In the genomic region with DNA sequence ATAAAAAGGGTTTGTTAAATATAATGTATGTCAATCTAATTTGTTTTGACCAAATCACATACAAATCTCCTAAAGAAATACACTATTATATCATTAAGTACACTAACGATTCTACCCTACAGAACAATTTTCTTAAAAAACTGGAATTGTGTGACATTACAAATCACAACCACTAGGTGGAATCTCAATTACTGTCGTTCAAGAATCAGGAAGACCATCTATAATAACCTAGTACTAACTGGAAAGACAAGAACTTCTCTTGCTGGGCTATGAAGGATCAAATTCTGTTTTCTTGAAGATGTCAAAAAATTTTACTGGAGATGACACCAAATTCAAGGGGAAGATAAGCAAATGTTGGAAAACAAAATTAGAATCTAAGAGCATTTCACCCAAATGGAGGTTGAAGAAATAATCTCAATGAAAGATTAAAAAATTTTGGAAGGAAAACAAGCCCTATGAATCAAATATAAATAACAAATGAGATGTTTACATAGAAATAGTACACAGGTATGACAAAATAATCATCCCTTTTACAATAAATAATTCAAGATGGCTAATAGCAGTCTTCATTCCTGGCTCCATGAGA, we compare ENCODE assay signal across 8 cellular contexts.
DNase-seq lines count a peak whose midpoint lies in the region; ATAC-seq and TF ChIP-seq lines count a peak whose summit lies in the region.

No MANE protein-coding gene starts in this region.

- H3K36me3 ChIP-seq in endodermal cell (ENCODE audit: control insufficient read depth, insufficient read depth, low read length) (no peaks in the 10 kb centered on the region), neuronal stem cell (replicated peaks in 1 of 2; ENCODE audit: control insufficient read depth in 2 of 2, insufficient read depth in 2 of 2, low read length in 2 of 2) (peaks cover 0 to 32% of the 10 kb centered on the region in 2 donors)

- H3K27ac Mint-ChIP-seq in endodermal cell (no peak overlapping the region), nephron progenitor cell (no peak overlapping the region)

- H3K14ac ChIP-seq in neuronal stem cell (ENCODE audit: low read length), result no peak overlapping the region

- H3K27me3 Mint-ChIP-seq in endodermal cell (ENCODE audit: insufficient read depth) (no peaks in the 10 kb centered on the region), nephron progenitor cell (ENCODE audit: low read depth, poor library complexity) (no peaks in the 10 kb centered on the region)

- H2BK12ac ChIP-seq in neuronal stem cell (ENCODE audit: low read length), result no peak overlapping the region

- no peak overlapping the region for H3K4me2 ChIP-seq in neuronal stem cell (ENCODE audit: insufficient read depth, low read length, poor library complexity, severe bottlenecking)

- H3K9me3 ChIP-seq in endodermal cell (ENCODE audit: control insufficient read depth, low read length) (no peaks in the 10 kb centered on the region), neuronal stem cell (replicated peaks in 1 of 2; ENCODE audit: control insufficient read depth in 2 of 2, insufficient read depth in 1 of 2, low read depth in 1 of 2, low read length in 2 of 2) (peaks cover 0 to 9% of the 10 kb centered on the region in 2 donors)

- H3K4ac ChIP-seq in neuronal stem cell (ENCODE audit: low read length), result no peak overlapping the region

- TF ChIP-seq CTCF in endodermal cell (conservative IDR thresholded peaks at IDR 0.05) (peak; percentile 81), nephron progenitor cell (IDR thresholded peaks at IDR 0.05) (peak; percentile 50)

- H3K4me3 Mint-ChIP-seq in endodermal cell, result no peak overlapping the region
- H3K4me3 Mint-ChIP-seq in nephron progenitor cell, result no peak overlapping the region

- peak; percentile 51 for DNase-seq in NOMO-1 treated with DMSO at 0.1 percent for 48 hours (lab: John Stamatoyannopoulos, UW; ENCODE audit: unreplicated experiment)
- no peak for DNase-seq in NOMO-1 treated with dmso at 0.1 percent for 144 hours (lab: John Stamatoyannopoulos, UW; ENCODE audit: unreplicated experiment)
- DNase-seq in NCI-H82 treated with DMSO at 0.1 percent for 48 hours (lab: John Stamatoyannopoulos, UW; ENCODE audit: unreplicated experiment), result peak; percentile 18
- no peak for DNase-seq in endodermal cell
- DNase-seq in nephron progenitor cell, result no peak
- DNase-seq in neuronal stem cell (ENCODE audit: low spot score), result no peak
- no peak for DNase-seq in NCI-H1436 (lab: John Stamatoyannopoulos, UW)

- H2AFZ ChIP-seq in neuronal stem cell (ENCODE audit: low read length), result no peak overlapping the region

- H3K9me3 Mint-ChIP-seq in endodermal cell (no peaks in the 10 kb centered on the region), nephron progenitor cell (no peaks in the 10 kb centered on the region)

- ATAC-seq in HG02852 (IDR thresholded peaks at IDR 0.05; ENCODE audit: unreplicated experiment), result peak; percentile 73

- H3K27ac ChIP-seq in endodermal cell (ENCODE audit: low read depth, low read length), result no peak overlapping the region
- no peak overlapping the region for H3K27ac ChIP-seq in neuronal stem cell (replicated peaks; ENCODE audit: low read length)

- no peak overlapping the region for H3K18ac ChIP-seq in neuronal stem cell (ENCODE audit: low read length)

- no peaks in the 10 kb centered on the region for H3K79me1 ChIP-seq in neuronal stem cell (ENCODE audit: low read depth, low read length)

- H3K36me3 Mint-ChIP-seq in endodermal cell (ENCODE audit: low read depth) (peaks cover 7% of the 10 kb centered on the region), nephron progenitor cell (ENCODE audit: low read depth) (peaks cover 54% of the 10 kb centered on the region)

- H3K27me3 ChIP-seq in endodermal cell (ENCODE audit: control insufficient read depth, insufficient read depth, low read length, poor library complexity, severe bottlenecking), result no peaks in the 10 kb centered on the region
- H3K27me3 ChIP-seq in neuronal stem cell (ENCODE audit: control insufficient read depth in 3 of 3, insufficient read depth in 3 of 3, low read depth in 1 of 3, low read length in 3 of 3), result no peaks in the 10 kb centered on the region

- no peak overlapping the region for H3K9ac ChIP-seq in endodermal cell (ENCODE audit: extremely low read depth, low read length, poor library complexity, severe bottlenecking)
- H3K9ac ChIP-seq in neuronal stem cell (ENCODE audit: low read depth, low read length, poor library complexity), result no peak overlapping the region

- no peak overlapping the region for H2BK5ac ChIP-seq in neuronal stem cell (ENCODE audit: low read length)

- H3K4me1 ChIP-seq in endodermal cell (ENCODE audit: control insufficient read depth, insufficient read depth, low read length) (peaks cover 21% of the 10 kb centered on the region), neuronal stem cell (ENCODE audit: control insufficient read depth in 2 of 2, insufficient read depth in 1 of 2, low read depth in 1 of 2, low read length in 2 of 2) (peaks cover 9 to 44% of the 10 kb centered on the region in 2 donors)

- H2BK15ac ChIP-seq in neuronal stem cell (ENCODE audit: low read length), result no peak overlapping the region

- no peak overlapping the region for H2BK120ac ChIP-seq in neuronal stem cell (ENCODE audit: low read depth, low read length)

- H3K23ac ChIP-seq in neuronal stem cell (ENCODE audit: low read depth, low read length, poor library complexity), result no peak overlapping the region

- H3K4me1 Mint-ChIP-seq in endodermal cell (peaks cover 40% of the 10 kb centered on the region), nephron progenitor cell (peaks cover 15% of the 10 kb centered on the region)

- peak overlapping the region; percentile 61 for H3K4me3 ChIP-seq in endodermal cell (ENCODE audit: low read length)
- no peak overlapping the region for H3K4me3 ChIP-seq in neuronal stem cell (ENCODE audit: low read length in 2 of 2)

- no peak overlapping the region for H4K91ac ChIP-seq in neuronal stem cell (ENCODE audit: low read depth, low read length, poor library complexity)

- no peak overlapping the region for H4K8ac ChIP-seq in neuronal stem cell (ENCODE audit: low read depth, low read length)

- no peak overlapping the region for H2AK5ac ChIP-seq in neuronal stem cell (ENCODE audit: low read depth, low read length)

- WGBS in endodermal cell (ENCODE audit: insufficient coverage in 1 of 2, insufficient read length in 1 of 2), 2 experiments, result 50 to 58% methylated on average over 2 of the region's 2 CpGs
- WGBS in neuronal stem cell (ENCODE audit: extremely low coverage in 2 of 2, insufficient read length in 2 of 2, insufficient replicate concordance in 1 of 2), 2 donors, result no CpG with 5 or more reads among the region's 2 CpGs

Comparison
In these comparisons a context has a peak if more than half of its experiments do, and no peak if none do; other contexts are left out.
1. DNase-seq: peak in NOMO-1 treated with DMSO at 0.1 percent for 48 hours (single experiment) and NCI-H82 treated with DMSO at 0.1 percent for 48 hours (single experiment); none in NOMO-1 treated with dmso at 0.1 percent for 144 hours (single experiment), endodermal cell (single experiment), nephron progenitor cell (single experiment), neuronal stem cell (single experiment) and NCI-H1436 (single experiment).